In genomic region chr9:91060520-91061343, GRCh38 we compare ENCODE assay signal across 9 cellular contexts.
A peak's percentile ranks its signal among the peaks of the same experiment; 100 is the strongest.
DNase-seq lines count a peak whose midpoint lies in the region; ATAC-seq and TF ChIP-seq lines count a peak whose summit lies in the region.
"Had no signal": no experiment of that assay in that cellular context is flagged by ENCODE, and none has a peak within 500 bp of the region (broad histone marks: within the 10 kb centered on the region; RNA-seq: fewer than 3 reads in every experiment).

No MANE protein-coding gene starts in this region.

- WGBS in body of pancreas, 2 donors, result 29 to 31% methylated on average over 8 of the region's 8 CpGs
- 10 to 18% methylated on average over 8 of the region's 8 CpGs for WGBS in lung, 2 donors

- ATAC-seq in body of pancreas (peak; percentile 79), lung (ENCODE audit: insufficient read depth, low FRiP score) (peak; percentile 76), GM19395 (IDR thresholded peaks at IDR 0.05; ENCODE audit: unreplicated experiment) (no peak)
- ATAC-seq: GM12878 had no signal

- no peak for TF ChIP-seq CTCF in body of pancreas (IDR thresholded peaks at IDR 0.05)
- TF ChIP-seq CTCF in lung (IDR thresholded peaks at IDR 0.05; ENCODE audit: control extremely low read depth, extremely low read depth), result no peak

- peak overlapping the region in 2 of 4 donors; percentile 28 to 57 for H3K27ac ChIP-seq in body of pancreas
- H3K27ac ChIP-seq in lung (ENCODE audit: low read depth in 1 of 2, low read length in 1 of 2), result peak overlapping the region; percentile 3 to 69

- intact Hi-C loops in body of pancreas (cut with DNase I), result no loop called here

- DNase-seq in AG08396 (ENCODE audit: low spot score) (peak; percentile 78), M059J (ENCODE audit: low read depth) (peak; percentile 99), body of pancreas (peak; percentile 46 to 72 (median 54)), lung (ENCODE audit: low spot score) (peak; percentile 76), retina (no peak), SKM-1 (lab: John Stamatoyannopoulos, UW; ENCODE audit: unreplicated experiment) (no peak)
- no peak for DNase-seq in stimulated activated CD4-positive, alpha-beta T cell treated with anti-CD3 and anti-CD28 coated beads, Interleukin-2, amount 100 ng/mL, for 48 hours

- H3K36me3 ChIP-seq in body of pancreas (replicated peaks in 1 of 2; ENCODE audit: insufficient read depth in 1 of 2, low read depth in 2 of 2), result no peaks in the 10 kb centered on the region
- no peaks in the 10 kb centered on the region for H3K36me3 ChIP-seq in lung (ENCODE audit: control insufficient read depth in 2 of 2, insufficient read depth in 2 of 2, low read length in 2 of 2)

- no peak for TF ChIP-seq POLR2A in body of pancreas (IDR thresholded peaks at IDR 0.05)

- H3K4me3 ChIP-seq in body of pancreas (no peak overlapping the region), lung (no peak overlapping the region)
- H3K4me3 ChIP-seq: GM12878 had no signal

- H3K9me3 ChIP-seq in body of pancreas, result no peaks in the 10 kb centered on the region
- H3K9me3 ChIP-seq in lung (ENCODE audit: control insufficient read depth in 2 of 2, insufficient read depth in 1 of 2, low read length in 1 of 2), result no peaks in the 10 kb centered on the region

- H3K4me1 ChIP-seq in body of pancreas, result peaks cover 8% of the 10 kb centered on the region
- H3K4me1 ChIP-seq in lung (ENCODE audit: control insufficient read depth in 2 of 2, insufficient read depth in 2 of 2, low read length in 2 of 2), result peaks cover 0 to 8% of the 10 kb centered on the region in 2 donors

- no peaks in the 10 kb centered on the region for H3K27me3 ChIP-seq in body of pancreas
- no peaks in the 10 kb centered on the region for H3K27me3 ChIP-seq in lung (ENCODE audit: control insufficient read depth, insufficient read depth)

Comparison
In these comparisons a context has a peak if more than half of its experiments do, and no peak if none do; other contexts are left out.
1. DNase-seq: peak in AG08396 (single experiment), M059J (single experiment), body of pancreas (4 of 4) and lung (single experiment); none in retina (single experiment), SKM-1 (single experiment) and stimulated activated CD4-positive, alpha-beta T cell treated with anti-CD3 and anti-CD28 coated beads, Interleukin-2, amount 100 ng/mL, for 48 hours (0 of 2).